Comparison of ENCODE assay signal across 21 cellular contexts in the genomic region with DNA sequence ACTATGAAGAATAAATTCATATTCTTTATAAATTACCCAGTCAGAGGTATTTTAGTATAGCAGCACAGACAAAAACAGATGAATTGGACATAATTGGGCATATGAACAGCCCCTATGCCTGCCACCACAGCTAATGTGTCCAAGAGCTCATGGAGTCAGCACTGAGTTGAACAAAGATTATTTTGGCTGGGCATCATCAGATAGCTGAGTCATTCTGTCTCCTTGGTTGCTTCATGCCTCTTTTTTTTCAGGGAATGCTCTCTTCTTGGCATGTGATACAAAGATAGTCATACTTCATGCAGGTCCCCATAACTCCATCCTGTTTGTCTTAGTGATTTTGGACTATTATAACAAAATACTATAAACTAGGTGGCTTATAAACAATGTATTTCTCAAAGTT.
A peak's percentile ranks its signal among the peaks of the same experiment; 100 is the strongest.
DNase-seq lines count a peak whose midpoint lies in the region; ATAC-seq and TF ChIP-seq lines count a peak whose summit lies in the region.
"Had no signal": no experiment of that assay in that cellular context is flagged by ENCODE, and none has a peak within 500 bp of the region (broad histone marks: within the 10 kb centered on the region; RNA-seq: fewer than 3 reads in every experiment).

No MANE protein-coding gene starts in this region.

- intact Hi-C loops in lower leg skin (cut with DNase I; ENCODE audit: low total_unique reads) = no loop called here
- intact Hi-C loops in activated CD4-positive, alpha-beta T cell treated with anti-CD3 and anti-CD28 coated beads, Interleukin-2, amount 10 ng/mL, durations not matched to agents 24 days and 14 days (cut with micrococcal nuclease) = no loop called here

- H3K9me3 Mint-ChIP-seq in HFFc6 = no peaks in the 10 kb centered on the region
- H3K9me3 Mint-ChIP-seq in activated CD4-positive, alpha-beta T cell treated with anti-CD3 and anti-CD28 coated beads, Interleukin-2, amount 10 ng/mL, durations not matched to agents 24 days and 14 days = no peaks in the 10 kb centered on the region
- H3K9me3 Mint-ChIP-seq: activated T-helper 17 cell treated with anti-CD3 and anti-CD28 coated beads, Interleukin-2, amount 50 U/mL, for 72 hours; nephron had no signal

- no peak for ATAC-seq in GM21825 (IDR thresholded peaks at IDR 0.05; ENCODE audit: unreplicated experiment)
- ATAC-seq: activated CD4-positive, alpha-beta T cell treated with anti-CD3 and anti-CD28 coated beads for 36 hours; activated T-helper 17 cell treated with anti-CD3 and anti-CD28 coated beads, Interleukin-2, amount 50 U/mL, for 72 hours; gastrocnemius medialis; K562 had no signal

- in situ Hi-C loops in brain microvascular endothelial cell (cut with HindIII; ENCODE audit: low pct_ligation_motif_present, low sequenced_read_pairs) = no loop called here

- H3K4me3 ChIP-seq in brain microvascular endothelial cell (ENCODE audit: low read depth, low read length) (no peak overlapping the region), foreskin fibroblast (ENCODE audit: low read depth in 1 of 2, low read length in 2 of 2) (no peak overlapping the region), lower leg skin (ENCODE audit: low read depth, poor library complexity, severe bottlenecking) (no peak overlapping the region)
- H3K4me3 ChIP-seq: gastrocnemius medialis, K562, spleen had no signal

- DNase-seq in AG08395 (ENCODE audit: low spot score) (peak; percentile 73), HFFc6 (peak; percentile 66), brain microvascular endothelial cell (peak; percentile 12), foreskin fibroblast (peak; percentile 62 to 82), lower leg skin (ENCODE audit: low spot score in 2 of 2) (no peak), C1 segment of cervical spinal cord (lab: John Stamatoyannopoulos, UW) (no peak)
- no peak for DNase-seq in activated CD4-positive, alpha-beta T cell treated with anti-CD3 and anti-CD28 coated beads, Interleukin-2, amount 10 ng/mL, durations not matched to agents 24 days and 14 days
- DNase-seq: activated CD4-positive, alpha-beta T cell treated with anti-CD3 and anti-CD28 coated beads for 36 hours; central memory CD4-positive, alpha-beta T cell; DMS153; gastrocnemius medialis; NCI-H187 treated with DMSO at 0.1 percent for 48 hours; NCI-H446; NK-92 treated with Interleukin-12 subunit alpha and Interleukin-12 subunit beta, amount 100 ng/mL, for 24 hours; spleen had no signal

- no peaks in the 10 kb centered on the region; the same call in 1 of the 2 replicates for H3K27me3 Mint-ChIP-seq in HFFc6 (ENCODE audit: insufficient read depth)
- no peaks in the 10 kb centered on the region for H3K27me3 Mint-ChIP-seq in activated CD4-positive, alpha-beta T cell treated with anti-CD3 and anti-CD28 coated beads, Interleukin-2, amount 10 ng/mL, durations not matched to agents 24 days and 14 days
- H3K27me3 Mint-ChIP-seq: activated CD4-positive, alpha-beta T cell treated with anti-CD3 and anti-CD28 coated beads for 36 hours; activated T-helper 17 cell treated with anti-CD3 and anti-CD28 coated beads, Interleukin-2, amount 50 U/mL, for 72 hours; progenitor cell of endocrine pancreas had no signal

- no peak overlapping the region for H3K27ac Mint-ChIP-seq in HFFc6
- H3K27ac Mint-ChIP-seq in activated CD4-positive, alpha-beta T cell treated with anti-CD3 and anti-CD28 coated beads, Interleukin-2, amount 10 ng/mL, durations not matched to agents 24 days and 14 days = no peak overlapping the region
- H3K27ac Mint-ChIP-seq: activated CD4-positive, alpha-beta T cell treated with anti-CD3 and anti-CD28 coated beads for 36 hours; activated T-helper 17 cell treated with anti-CD3 and anti-CD28 coated beads, Interleukin-2, amount 50 U/mL, for 72 hours; nephron; progenitor cell of endocrine pancreas had no signal

- TF ChIP-seq POLR2A in lower leg skin (IDR thresholded peaks at IDR 0.05) = no peak

- no peaks in the 10 kb centered on the region for H3K36me3 Mint-ChIP-seq in HFFc6 (ENCODE audit: low read depth)
- H3K36me3 Mint-ChIP-seq in activated CD4-positive, alpha-beta T cell treated with anti-CD3 and anti-CD28 coated beads, Interleukin-2, amount 10 ng/mL, durations not matched to agents 24 days and 14 days (ENCODE audit: low read depth) = no peaks in the 10 kb centered on the region

- no peaks in the 10 kb centered on the region for H3K27me3 ChIP-seq in brain microvascular endothelial cell (replicated peaks)
- H3K27me3 ChIP-seq: gastrocnemius medialis, spleen had no signal

- no peak for TF ChIP-seq CTCF in HFFc6 (IDR thresholded peaks at IDR 0.05)
- TF ChIP-seq CTCF in brain microvascular endothelial cell (IDR thresholded peaks at IDR 0.05; ENCODE audit: low read depth, low read length, missing control alignments) = no peak
- TF ChIP-seq CTCF in foreskin fibroblast (IDR thresholded peaks at IDR 0.05; ENCODE audit: low read depth, low read length) = no peak
- no peak for TF ChIP-seq CTCF in lower leg skin (IDR thresholded peaks at IDR 0.05)

- no peak overlapping the region for H3K27ac ChIP-seq in brain microvascular endothelial cell
- H3K27ac ChIP-seq: gastrocnemius medialis, RWPE1, spleen had no signal

- no peaks in the 10 kb centered on the region for H3K36me3 ChIP-seq in brain microvascular endothelial cell (replicated peaks)
- H3K36me3 ChIP-seq: gastrocnemius medialis, spleen had no signal

- H3K4me1 Mint-ChIP-seq in HFFc6 (ENCODE audit: low read depth) = peaks cover 15% of the 10 kb centered on the region
- no peaks in the 10 kb centered on the region for H3K4me1 Mint-ChIP-seq in activated CD4-positive, alpha-beta T cell treated with anti-CD3 and anti-CD28 coated beads, Interleukin-2, amount 10 ng/mL, durations not matched to agents 24 days and 14 days
- H3K4me1 Mint-ChIP-seq: activated CD4-positive, alpha-beta T cell treated with anti-CD3 and anti-CD28 coated beads for 36 hours; activated T-helper 17 cell treated with anti-CD3 and anti-CD28 coated beads, Interleukin-2, amount 50 U/mL, for 72 hours; nephron had no signal

- no peak overlapping the region for H3K4me3 Mint-ChIP-seq in HFFc6
- no peak overlapping the region for H3K4me3 Mint-ChIP-seq in activated CD4-positive, alpha-beta T cell treated with anti-CD3 and anti-CD28 coated beads, Interleukin-2, amount 10 ng/mL, durations not matched to agents 24 days and 14 days
- H3K4me3 Mint-ChIP-seq: activated CD4-positive, alpha-beta T cell treated with anti-CD3 and anti-CD28 coated beads for 36 hours; activated T-helper 17 cell treated with anti-CD3 and anti-CD28 coated beads, Interleukin-2, amount 50 U/mL, for 72 hours; nephron had no signal

Comparison
In these comparisons a context has a peak if more than half of its experiments do, and no peak if none do; other contexts are left out.
1. DNase-seq: peak in AG08395 (single experiment), HFFc6 (single experiment), brain microvascular endothelial cell (single experiment) and foreskin fibroblast (2 of 2); none in lower leg skin (0 of 2), C1 segment of cervical spinal cord (0 of 14) and activated CD4-positive, alpha-beta T cell treated with anti-CD3 and anti-CD28 coated beads, Interleukin-2, amount 10 ng/mL, durations not matched to agents 24 days and 14 days (single experiment).